19 cellular contexts compared by ENCODE assay signal in genomic region chrX:110242371-110242770, GRCh38.
"Had no signal": no experiment of that assay in that cellular context is flagged by ENCODE, and none has a peak within 500 bp of the region (broad histone marks: within the 10 kb centered on the region; RNA-seq: fewer than 3 reads in every experiment).

No MANE protein-coding gene starts in this region.

- H3K27ac ChIP-seq: dorsolateral prefrontal cortex, esophagus squamous epithelium, right atrium auricular region, sigmoid colon, skin epidermis, thoracic aorta, transverse colon had no signal

- ATAC-seq: naive thymus-derived CD4-positive, alpha-beta T cell; stimulated activated naive B cell treated with anti-CD40 and anti-IgM and Interleukin-4, amounts not matched to agents 10 μg/mL and 1 μg/mL and 100 μg/mL, for 72 hours; stimulated activated naive CD8-positive, alpha-beta T cell treated with anti-CD3 and anti-CD28 coated beads, Interleukin-15, amount 100 ng/mL, for 72 hours had no signal

- H3K27me3 Mint-ChIP-seq: naive thymus-derived CD4-positive, alpha-beta T cell; stimulated activated naive B cell treated with anti-CD40 and anti-IgM and Interleukin-4, amounts not matched to agents 10 μg/mL and 1 μg/mL and 100 μg/mL, for 72 hours; stimulated activated naive CD8-positive, alpha-beta T cell treated with anti-CD3 and anti-CD28 coated beads, Interleukin-15, amount 100 ng/mL, for 72 hours had no signal

- H3K4me3 ChIP-seq: dorsolateral prefrontal cortex, esophagus squamous epithelium, lung, right atrium auricular region, sigmoid colon, skin epidermis, thoracic aorta, transverse colon had no signal

- H3K36me3 ChIP-seq: esophagus squamous epithelium, right atrium auricular region, sigmoid colon, thoracic aorta, transverse colon had no signal

- H3K4me3 Mint-ChIP-seq: immature natural killer cell; naive thymus-derived CD4-positive, alpha-beta T cell; nephron progenitor cell; stimulated activated naive B cell treated with anti-CD40 and anti-IgM and Interleukin-4, amounts not matched to agents 10 μg/mL and 1 μg/mL and 100 μg/mL, for 72 hours; stimulated activated naive CD8-positive, alpha-beta T cell treated with anti-CD3 and anti-CD28 coated beads, Interleukin-15, amount 100 ng/mL, for 72 hours had no signal

- H3K27ac Mint-ChIP-seq: nephron progenitor cell; stimulated activated naive B cell treated with anti-CD40 and anti-IgM and Interleukin-4, amounts not matched to agents 10 μg/mL and 1 μg/mL and 100 μg/mL, for 72 hours; stimulated activated naive CD8-positive, alpha-beta T cell treated with anti-CD3 and anti-CD28 coated beads, Interleukin-15, amount 100 ng/mL, for 72 hours had no signal

- DNase-seq: cortex of kidney; effector CD8-positive, alpha-beta T cell; esophagus squamous epithelium; foreskin fibroblast; immature natural killer cell; left ventricle myocardium superior; naive thymus-derived CD4-positive, alpha-beta T cell; nephron progenitor cell; sigmoid colon; stimulated activated CD4-positive, alpha-beta T cell treated with anti-CD3 and anti-CD28 coated beads, Interleukin-2, amount 100 ng/mL, for 24 hours; stimulated activated CD4-positive, alpha-beta T cell treated with anti-CD3 and anti-CD28 coated beads, Interleukin-4, amount 100 ng/mL, for 4 hours; stimulated activated naive B cell treated with anti-CD40 and anti-IgM and Interleukin-4, amounts not matched to agents 10 μg/mL and 1 μg/mL and 100 μg/mL, for 72 hours; stimulated activated naive CD8-positive, alpha-beta T cell treated with anti-CD3 and anti-CD28 coated beads, Interleukin-15, amount 100 ng/mL, for 72 hours had no signal

- H3K9me3 ChIP-seq: esophagus squamous epithelium, right atrium auricular region, sigmoid colon, thoracic aorta, transverse colon had no signal

- H3K4me1 ChIP-seq: right atrium auricular region, sigmoid colon, transverse colon had no signal
